Comparison of ENCODE assay signal across 14 cellular contexts in genomic region chr9:18678846-18679245, GRCh38.
A peak's percentile ranks its signal among the peaks of the same experiment; 100 is the strongest.
DNase-seq lines count a peak whose midpoint lies in the region; ATAC-seq and TF ChIP-seq lines count a peak whose summit lies in the region.
"Had no signal": no experiment of that assay in that cellular context is flagged by ENCODE, and none has a peak within 500 bp of the region (broad histone marks: within the 10 kb centered on the region; RNA-seq: fewer than 3 reads in every experiment).

No MANE protein-coding gene starts in this region.

- H3K27me3 ChIP-seq in mesenchymal stem cell (ENCODE audit: control insufficient read depth in 1 of 2, insufficient read depth in 1 of 2, low read length in 2 of 2) (no peaks in the 10 kb centered on the region), aorta (ENCODE audit: control insufficient read depth in 1 of 2, insufficient read depth in 2 of 2, low read length in 1 of 2) (no peaks in the 10 kb centered on the region)
- H3K27me3 ChIP-seq: Peyer's patch had no signal

- H3K36me3 ChIP-seq in mesenchymal stem cell (ENCODE audit: control insufficient read depth in 1 of 2, insufficient read depth in 2 of 2, low read depth in 1 of 2, low read length in 2 of 2), result peaks cover 3 to 95% of the 10 kb centered on the region in 2 experiments
- H3K36me3 ChIP-seq in aorta (ENCODE audit: control insufficient read depth in 1 of 2, insufficient read depth in 2 of 2, low read length in 1 of 2), result no peaks in the 10 kb centered on the region
- H3K36me3 ChIP-seq: Peyer's patch had no signal

- no peak overlapping the region for H2AFZ ChIP-seq in mesenchymal stem cell (ENCODE audit: low read depth, low read length)
- H2AFZ ChIP-seq: GM23338 had no signal

- no peak overlapping the region for H4K91ac ChIP-seq in mesenchymal stem cell (ENCODE audit: low read length)

- H3K27ac ChIP-seq in mesenchymal stem cell (ENCODE audit: low read length, poor library complexity, severe bottlenecking) (no peak overlapping the region), aorta (ENCODE audit: low read depth in 1 of 2, low read length in 2 of 2) (no peak overlapping the region)
- H3K27ac ChIP-seq: C4-2B, Peyer's patch had no signal

- WGBS in mesenchymal stem cell, result 80% methylated on average over 1 of the region's 1 CpG
- WGBS in aorta, 2 donors, result 0 to 7% methylated on average over 1 of the region's 1 CpG

- intact Hi-C loops in aorta (cut with DNase I), result no loop called here

- no peak overlapping the region for H3K18ac ChIP-seq in mesenchymal stem cell (ENCODE audit: low read depth in 1 of 2, low read length in 2 of 2)

- no peak overlapping the region for H4K8ac ChIP-seq in mesenchymal stem cell (ENCODE audit: low read length)

- DNase-seq in astrocyte of the spinal cord (ENCODE audit: low read depth, low spot score) (peak; percentile 28), fibroblast of gingiva (ENCODE audit: low read depth) (peak; percentile 47), mesenchymal stem cell (no peak), aorta (no peak), SK-N-DZ (ENCODE audit: low spot score) (no peak), UCSD-AML1 (lab: John Stamatoyannopoulos, UW; ENCODE audit: unreplicated experiment) (no peak)
- DNase-seq: ACHN, DMS79, NCI-H1105, NCI-H2081 treated with DMSO at 0.1 percent for 48 hours, Peyer's patch had no signal

- no peak overlapping the region for H2AK5ac ChIP-seq in mesenchymal stem cell (ENCODE audit: low read length, severe bottlenecking)

- no peak for TF ChIP-seq CTCF in astrocyte of the spinal cord (IDR thresholded peaks at IDR 0.05; ENCODE audit: low read depth, low read length)

- no peaks in the 10 kb centered on the region for H3K79me1 ChIP-seq in mesenchymal stem cell (replicated peaks; ENCODE audit: low read length, poor library complexity, severe bottlenecking)

- H3K4me1 ChIP-seq in mesenchymal stem cell (ENCODE audit: control insufficient read depth, insufficient read depth, low read depth, low read length) (no peaks in the 10 kb centered on the region), aorta (ENCODE audit: control insufficient read depth in 1 of 2, insufficient read depth in 2 of 2, low read length in 2 of 2) (peaks cover 1 to 4% of the 10 kb centered on the region in 2 donors)
- H3K4me1 ChIP-seq: Peyer's patch had no signal

- H3K4me2 ChIP-seq in mesenchymal stem cell (ENCODE audit: low read length, poor library complexity, severe bottlenecking), result no peak overlapping the region
- H3K4me2 ChIP-seq: GM23338 had no signal

- no peak overlapping the region for H2BK15ac ChIP-seq in mesenchymal stem cell (ENCODE audit: low read depth, poor library complexity, severe bottlenecking)

- H3K4ac ChIP-seq in mesenchymal stem cell (ENCODE audit: low read depth in 1 of 2, low read length in 2 of 2), result no peak overlapping the region

- H3K23ac ChIP-seq in mesenchymal stem cell (ENCODE audit: low read length in 2 of 2), result no peak overlapping the region

- H3K4me3 ChIP-seq in astrocyte of the spinal cord (ENCODE audit: low read depth, low read length), result no peak overlapping the region
- H3K4me3 ChIP-seq in mesenchymal stem cell (ENCODE audit: insufficient read depth in 1 of 2, low read depth in 1 of 2, low read length in 2 of 2), result no peak overlapping the region
- H3K4me3 ChIP-seq in aorta (ENCODE audit: low read length in 2 of 2), result no peak overlapping the region
- H3K4me3 ChIP-seq: GM23338, Peyer's patch had no signal

- ATAC-seq in aorta (ENCODE audit: low FRiP score) (peak; percentile 60), HG03439 (IDR thresholded peaks at IDR 0.05; ENCODE audit: unreplicated experiment) (no peak)
- ATAC-seq: GM23338 had no signal

- H3K9me3 ChIP-seq in mesenchymal stem cell (ENCODE audit: control insufficient read depth, low read length), result no peaks in the 10 kb centered on the region
- no peaks in the 10 kb centered on the region for H3K9me3 ChIP-seq in aorta (ENCODE audit: control insufficient read depth, low read length)
- H3K9me3 ChIP-seq: Peyer's patch had no signal

- no peak overlapping the region for H3K14ac ChIP-seq in mesenchymal stem cell (ENCODE audit: low read length in 2 of 2)

- H2BK5ac ChIP-seq in mesenchymal stem cell (ENCODE audit: low read depth, low read length, poor library complexity, severe bottlenecking), result no peak overlapping the region

- no peak overlapping the region for H2BK12ac ChIP-seq in mesenchymal stem cell (ENCODE audit: low read length in 2 of 2)

- peak overlapping the region; percentile 15 for H3K9ac ChIP-seq in mesenchymal stem cell (ENCODE audit: low read length)

- H2BK120ac ChIP-seq in mesenchymal stem cell (ENCODE audit: low read depth, low read length), result no peak overlapping the region

- in situ Hi-C loops in astrocyte of the spinal cord (cut with HindIII; ENCODE audit: low sequenced_read_pairs), result no loop called here

Comparison
In these comparisons a context has a peak if more than half of its experiments do, and no peak if none do; other contexts are left out.
1. DNase-seq: peak in astrocyte of the spinal cord (single experiment) and fibroblast of gingiva (single experiment); none in mesenchymal stem cell (single experiment), aorta (0 of 2), SK-N-DZ (single experiment) and UCSD-AML1 (single experiment).